17 cellular contexts compared by ENCODE assay signal in genomic region chr2:156199588-156199987, GRCh38.
DNase-seq lines count a peak whose midpoint lies in the region; ATAC-seq and TF ChIP-seq lines count a peak whose summit lies in the region.
"Had no signal": no experiment of that assay in that cellular context is flagged by ENCODE, and none has a peak within 500 bp of the region (broad histone marks: within the 10 kb centered on the region; RNA-seq: fewer than 3 reads in every experiment).

No MANE protein-coding gene starts in this region.

- no peak overlapping the region for H3K27ac Mint-ChIP-seq in MCF 10A (ENCODE audit: low read depth, unreplicated experiment)

- H3K4me3 ChIP-seq in breast epithelium (no peak overlapping the region), mammary epithelial cell (replicated peaks in 1 of 3; ENCODE audit: insufficient read depth in 1 of 3, low read depth in 2 of 3, low read length in 3 of 3) (no peak overlapping the region)
- H3K4me3 ChIP-seq: MG63 had no signal

- no peaks in the 10 kb centered on the region for H3K36me3 Mint-ChIP-seq in MCF 10A (ENCODE audit: insufficient read depth, unreplicated experiment)

- in situ Hi-C loops in mammary epithelial cell (cut with MboI; ENCODE audit: low sequenced_read_pairs in 2 of 2), result no loop called here

- CTCF ChIA-PET in MCF 10A (lab: Yijun Ruan, JAX) (interaction anchor here (0.7 to 1.1 kb wide), 2 partner anchors 11 to 76 kb away, joined by 3 read pairs; no protein-coding TSS in a partner anchor), mammary epithelial cell (lab: Charles Lee; ENCODE audit: low non-redundant PET) (no interaction called here)

- H3K27me3 Mint-ChIP-seq in MCF 10A (ENCODE audit: insufficient read depth, unreplicated experiment), result no peaks in the 10 kb centered on the region

- BruUV-seq in MCF 10A (replicated peaks; lab: Mats Ljungman, UMichigan), result no TSS peak
- BruUV-seq in mammary epithelial cell (replicated peaks; lab: Mats Ljungman, UMichigan), result no TSS peak

- H3K4me1 Mint-ChIP-seq in MCF 10A (ENCODE audit: insufficient read depth, unreplicated experiment), result peaks cover 13% of the 10 kb centered on the region

- H3K36me3 ChIP-seq in breast epithelium (no peaks in the 10 kb centered on the region), mammary epithelial cell (ENCODE audit: insufficient read depth, low read length) (no peaks in the 10 kb centered on the region)
- H3K36me3 ChIP-seq: MG63 had no signal

- no peak overlapping the region for H3K27ac ChIP-seq in breast epithelium
- no peak overlapping the region for H3K27ac ChIP-seq in mammary epithelial cell (ENCODE audit: insufficient read depth, low read depth, low read length)
- H3K27ac ChIP-seq: 22Rv1 had no signal

- dilution Hi-C loops in mammary epithelial cell (cut with HindIII; ENCODE audit: low sequenced_read_pairs), result no loop called here

- TF ChIP-seq CTCF in MCF 10A (IDR thresholded peaks at IDR 0.05; ENCODE audit: unreplicated experiment), result no peak
- TF ChIP-seq CTCF in breast epithelium (IDR thresholded peaks at IDR 0.05), result no peak
- no peak for TF ChIP-seq CTCF in mammary epithelial cell (conservative IDR thresholded peaks at IDR 0.05 in 1 of 2, IDR thresholded peaks at IDR 0.05 in 1 of 2; ENCODE audit: extremely low read depth in 1 of 2, insufficient read depth in 1 of 2, low read depth in 1 of 2, low read length in 2 of 2)

- no peaks in the 10 kb centered on the region for H3K4me1 ChIP-seq in breast epithelium
- no peaks in the 10 kb centered on the region for H3K4me1 ChIP-seq in mammary epithelial cell (ENCODE audit: insufficient read depth, low read length)

- POLR2A ChIA-PET in MCF 10A (lab: Yijun Ruan, JAX), result no interaction called here

- no peaks in the 10 kb centered on the region for H3K9me3 Mint-ChIP-seq in MCF 10A (ENCODE audit: unreplicated experiment)

- H3K79me2 ChIP-seq in mammary epithelial cell (ENCODE audit: insufficient read depth, low read length), result no peaks in the 10 kb centered on the region

- intact Hi-C loops in MCF 10A (cut with micrococcal nuclease), result no loop called here
- intact Hi-C loops in breast epithelium (cut with DNase I; ENCODE audit: low total_unique reads), result no loop called here
- intact Hi-C loops in mammary epithelial cell (cut with micrococcal nuclease), result no loop called here

- H3K9me3 ChIP-seq in breast epithelium (no peaks in the 10 kb centered on the region), mammary epithelial cell (replicated peaks; ENCODE audit: insufficient read depth, low read length) (no peaks in the 10 kb centered on the region)
- H3K9me3 ChIP-seq: MG63 had no signal

- no peak overlapping the region for H3K9ac ChIP-seq in mammary epithelial cell (ENCODE audit: insufficient read depth, low read length)

- ATAC-seq in SK-N-SH treated with all-trans-retinoic acid at 6 μM for 48 hours, result no peak

- no peak overlapping the region for H3K4me3 Mint-ChIP-seq in MCF 10A (ENCODE audit: unreplicated experiment)

- DNase-seq in MCF 10A (ENCODE audit: unreplicated experiment), result peak; percentile 33
- DNase-seq in breast epithelium (ENCODE audit: low spot score in 2 of 2), result no peak
- DNase-seq in mammary epithelial cell, result peak; percentile 45
- peak; percentile 68 for DNase-seq in kidney tubule cell (ENCODE audit: low spot score)
- no peak for DNase-seq in Kasumi-1 (lab: John Stamatoyannopoulos, UW)
- DNase-seq in cerebellar nuclear complex (lab: John Stamatoyannopoulos, UW), result no peak
- no peak for DNase-seq in activated CD4-positive, alpha-beta T cell treated with anti-CD3 and anti-CD28 coated beads for 1 hour
- DNase-seq: DND-41, H7, MG63, NCI-H1048, NCI-H1436, NCI-H1930, NCI-H526, SHP77 had no signal

- no peak overlapping the region for H3K4me2 ChIP-seq in mammary epithelial cell (ENCODE audit: insufficient read depth, low read depth, low read length)

- no peak for TF ChIP-seq POLR2A in breast epithelium (IDR thresholded peaks at IDR 0.05)

- no peaks in the 10 kb centered on the region for H4K20me1 ChIP-seq in mammary epithelial cell (ENCODE audit: insufficient read depth, low read length)

- H3K27me3 ChIP-seq in breast epithelium, result no peaks in the 10 kb centered on the region
- H3K27me3 ChIP-seq in mammary epithelial cell (ENCODE audit: insufficient read depth, low read length), result no peaks in the 10 kb centered on the region
- H3K27me3 ChIP-seq: MG63 had no signal

- H2AFZ ChIP-seq in mammary epithelial cell (ENCODE audit: low read depth, low read length), result no peak overlapping the region

TF ChIP-seq in SK-N-SH treated with all-trans-retinoic acid at 6 μM for 48 hours, 23 proteins besides CTCF, POLR2A, EP300 and RAD21:
- TF ChIP-seq ZC3H10 (CRISPR knock-in tag; IDR thresholded peaks at IDR 0.05), result no peak
- no peak for TF ChIP-seq TOX (CRISPR knock-in tag; IDR thresholded peaks at IDR 0.05; ENCODE audit: borderline replicate concordance)
- no peak for TF ChIP-seq RARB (CRISPR knock-in tag; IDR thresholded peaks at IDR 0.05)
- TF ChIP-seq, protein P1, sequence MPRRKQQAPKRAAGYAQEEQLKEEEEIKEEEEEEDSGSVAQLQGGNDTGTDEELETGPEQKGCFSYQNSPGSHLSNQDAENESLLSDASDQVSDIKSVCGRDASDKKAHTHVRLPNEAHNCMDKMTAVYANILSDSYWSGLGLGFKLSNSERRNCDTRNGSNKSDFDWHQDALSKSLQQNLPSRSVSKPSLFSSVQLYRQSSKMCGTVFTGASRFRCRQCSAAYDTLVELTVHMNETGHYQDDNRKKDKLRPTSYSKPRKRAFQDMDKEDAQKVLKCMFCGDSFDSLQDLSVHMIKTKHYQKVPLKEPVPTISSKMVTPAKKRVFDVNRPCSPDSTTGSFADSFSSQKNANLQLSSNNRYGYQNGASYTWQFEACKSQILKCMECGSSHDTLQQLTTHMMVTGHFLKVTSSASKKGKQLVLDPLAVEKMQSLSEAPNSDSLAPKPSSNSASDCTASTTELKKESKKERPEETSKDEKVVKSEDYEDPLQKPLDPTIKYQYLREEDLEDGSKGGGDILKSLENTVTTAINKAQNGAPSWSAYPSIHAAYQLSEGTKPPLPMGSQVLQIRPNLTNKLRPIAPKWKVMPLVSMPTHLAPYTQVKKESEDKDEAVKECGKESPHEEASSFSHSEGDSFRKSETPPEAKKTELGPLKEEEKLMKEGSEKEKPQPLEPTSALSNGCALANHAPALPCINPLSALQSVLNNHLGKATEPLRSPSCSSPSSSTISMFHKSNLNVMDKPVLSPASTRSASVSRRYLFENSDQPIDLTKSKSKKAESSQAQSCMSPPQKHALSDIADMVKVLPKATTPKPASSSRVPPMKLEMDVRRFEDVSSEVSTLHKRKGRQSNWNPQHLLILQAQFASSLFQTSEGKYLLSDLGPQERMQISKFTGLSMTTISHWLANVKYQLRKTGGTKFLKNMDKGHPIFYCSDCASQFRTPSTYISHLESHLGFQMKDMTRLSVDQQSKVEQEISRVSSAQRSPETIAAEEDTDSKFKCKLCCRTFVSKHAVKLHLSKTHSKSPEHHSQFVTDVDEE (CRISPR knock-in tag; IDR thresholded peaks at IDR 0.05), result no peak
- no peak for TF ChIP-seq SNAI2 (CRISPR knock-in tag; IDR thresholded peaks at IDR 0.05)
- TF ChIP-seq, protein P2, sequence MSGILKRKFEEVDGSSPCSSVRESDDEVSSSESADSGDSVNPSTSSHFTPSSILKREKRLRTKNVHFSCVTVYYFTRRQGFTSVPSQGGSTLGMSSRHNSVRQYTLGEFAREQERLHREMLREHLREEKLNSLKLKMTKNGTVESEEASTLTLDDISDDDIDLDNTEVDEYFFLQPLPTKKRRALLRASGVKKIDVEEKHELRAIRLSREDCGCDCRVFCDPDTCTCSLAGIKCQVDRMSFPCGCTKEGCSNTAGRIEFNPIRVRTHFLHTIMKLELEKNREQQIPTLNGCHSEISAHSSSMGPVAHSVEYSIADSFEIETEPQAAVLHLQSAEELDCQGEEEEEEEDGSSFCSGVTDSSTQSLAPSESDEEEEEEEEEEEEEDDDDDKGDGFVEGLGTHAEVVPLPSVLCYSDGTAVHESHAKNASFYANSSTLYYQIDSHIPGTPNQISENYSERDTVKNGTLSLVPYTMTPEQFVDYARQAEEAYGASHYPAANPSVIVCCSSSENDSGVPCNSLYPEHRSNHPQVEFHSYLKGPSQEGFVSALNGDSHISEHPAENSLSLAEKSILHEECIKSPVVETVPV (CRISPR knock-in tag; IDR thresholded peaks at IDR 0.05), result no peak
- no peak for TF ChIP-seq OSR1 (CRISPR knock-in tag; IDR thresholded peaks at IDR 0.05)
- no peak for TF ChIP-seq ARNTL (CRISPR knock-in tag; IDR thresholded peaks at IDR 0.05; ENCODE audit: borderline replicate concordance, low read depth)
- no peak for TF ChIP-seq PPARA (CRISPR knock-in tag; IDR thresholded peaks at IDR 0.05; ENCODE audit: borderline replicate concordance)

Comparison
In these comparisons a context has a peak if more than half of its experiments do, and no peak if none do; other contexts are left out.
1. DNase-seq: peak in MCF 10A (single experiment), mammary epithelial cell (single experiment) and kidney tubule cell (single experiment); none in breast epithelium (0 of 2), Kasumi-1 (0 of 2), cerebellar nuclear complex (0 of 2) and activated CD4-positive, alpha-beta T cell treated with anti-CD3 and anti-CD28 coated beads for 1 hour (single experiment).